8 cellular contexts compared by ENCODE assay signal in the genomic region with DNA sequence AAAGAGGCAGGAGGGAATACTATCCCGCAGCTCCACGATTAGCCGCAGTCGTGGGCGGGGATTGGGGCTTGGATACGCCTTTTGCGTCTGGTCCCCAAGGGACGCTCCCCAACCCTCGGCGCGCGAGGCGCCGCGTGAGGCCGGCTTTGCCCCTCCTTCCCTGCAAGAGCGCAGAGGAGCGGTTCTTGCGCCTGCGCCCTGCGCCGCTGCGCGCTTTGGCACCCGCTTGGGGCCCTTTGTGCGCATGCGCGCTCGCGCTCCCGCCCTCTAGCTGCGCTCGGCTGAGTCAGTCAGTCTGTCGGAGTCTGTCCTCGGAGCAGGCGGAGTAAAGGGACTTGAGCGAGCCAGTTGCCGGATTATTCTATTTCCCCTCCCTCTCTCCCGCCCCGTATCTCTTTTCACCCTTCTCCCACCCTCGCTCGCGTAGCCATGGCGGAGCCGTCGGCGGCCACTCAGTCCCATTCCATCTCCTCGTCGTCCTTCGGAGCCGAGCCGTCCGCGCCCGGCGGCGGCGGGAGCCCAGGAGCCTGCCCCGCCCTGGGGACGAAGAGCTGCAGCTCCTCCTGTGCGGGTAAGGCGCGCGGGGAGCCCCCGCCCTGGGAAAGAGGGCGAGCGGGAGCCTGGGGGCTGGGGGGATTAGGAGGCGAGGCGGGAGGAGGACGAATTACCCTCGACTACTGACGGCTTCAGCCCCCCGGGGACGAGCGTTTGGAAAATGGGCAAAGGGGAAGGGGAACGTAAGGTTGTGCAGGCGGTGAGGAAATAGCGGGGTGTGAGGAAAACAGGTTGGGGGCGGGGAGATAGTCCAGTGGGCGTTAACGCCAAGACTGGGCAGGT. TPM values are rescaled to one million over a fixed set of nuclear protein-coding genes. Genes with fewer than 3 reads are reported as not detected.
DNase-seq lines count a peak whose midpoint lies in the region; ATAC-seq and TF ChIP-seq lines count a peak whose summit lies in the region.

A gene with protein sequence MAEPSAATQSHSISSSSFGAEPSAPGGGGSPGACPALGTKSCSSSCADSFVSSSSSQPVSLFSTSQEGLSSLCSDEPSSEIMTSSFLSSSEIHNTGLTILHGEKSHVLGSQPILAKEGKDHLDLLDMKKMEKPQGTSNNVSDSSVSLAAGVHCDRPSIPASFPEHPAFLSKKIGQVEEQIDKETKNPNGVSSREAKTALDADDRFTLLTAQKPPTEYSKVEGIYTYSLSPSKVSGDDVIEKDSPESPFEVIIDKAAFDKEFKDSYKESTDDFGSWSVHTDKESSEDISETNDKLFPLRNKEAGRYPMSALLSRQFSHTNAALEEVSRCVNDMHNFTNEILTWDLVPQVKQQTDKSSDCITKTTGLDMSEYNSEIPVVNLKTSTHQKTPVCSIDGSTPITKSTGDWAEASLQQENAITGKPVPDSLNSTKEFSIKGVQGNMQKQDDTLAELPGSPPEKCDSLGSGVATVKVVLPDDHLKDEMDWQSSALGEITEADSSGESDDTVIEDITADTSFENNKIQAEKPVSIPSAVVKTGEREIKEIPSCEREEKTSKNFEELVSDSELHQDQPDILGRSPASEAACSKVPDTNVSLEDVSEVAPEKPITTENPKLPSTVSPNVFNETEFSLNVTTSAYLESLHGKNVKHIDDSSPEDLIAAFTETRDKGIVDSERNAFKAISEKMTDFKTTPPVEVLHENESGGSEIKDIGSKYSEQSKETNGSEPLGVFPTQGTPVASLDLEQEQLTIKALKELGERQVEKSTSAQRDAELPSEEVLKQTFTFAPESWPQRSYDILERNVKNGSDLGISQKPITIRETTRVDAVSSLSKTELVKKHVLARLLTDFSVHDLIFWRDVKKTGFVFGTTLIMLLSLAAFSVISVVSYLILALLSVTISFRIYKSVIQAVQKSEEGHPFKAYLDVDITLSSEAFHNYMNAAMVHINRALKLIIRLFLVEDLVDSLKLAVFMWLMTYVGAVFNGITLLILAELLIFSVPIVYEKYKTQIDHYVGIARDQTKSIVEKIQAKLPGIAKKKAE (plus strand): TSS at position 293 of the 837 bp plus-strand sequence. CDS start 137 bp downstream, at position 430.

- H3K27me3 Mint-ChIP-seq in chondrocyte (ENCODE audit: low read depth), result no peaks in the 10 kb centered on the region

- no peaks in the 10 kb centered on the region for H3K27me3 ChIP-seq in kidney epithelial cell (ENCODE audit: control insufficient read depth, insufficient read depth, low read length)

- H3K4me1 Mint-ChIP-seq in chondrocyte (ENCODE audit: low read depth), result peaks cover 33% of the 10 kb centered on the region

- DNase-seq in AML-193 (lab: John Stamatoyannopoulos, UW) (peak; percentile 94), NCI-H510A treated with DMSO at 0.1 percent for 48 hours (lab: John Stamatoyannopoulos, UW) (peak; percentile 97), chondrocyte (ENCODE audit: low spot score) (peak; percentile 98), kidney epithelial cell (ENCODE audit: low read depth) (peak; percentile 88)
- peak; percentile 96 to 97 for DNase-seq in activated CD4-positive, alpha-beta T cell treated with anti-CD3 and anti-CD28 coated beads for 24 hours (ENCODE audit: low read depth in 2 of 2)
- DNase-seq in stimulated activated CD4-positive, alpha-beta T cell treated with anti-CD3 and anti-CD28 coated beads, Interleukin-15, amount 100 ng/mL, for 48 hours (ENCODE audit: low read depth in 2 of 2), result peak; percentile 96

- H3K27ac Mint-ChIP-seq in chondrocyte (ENCODE audit: unreplicated experiment), result peak within 1 kb of the TSS; percentile 96

- TF ChIP-seq POLR2A in GM19193 (IDR thresholded peaks at IDR 0.05; ENCODE audit: extremely low read depth, insufficient read depth, insufficient read length), result peak; percentile 94

- TF ChIP-seq CTCF in chondrocyte (IDR thresholded peaks at IDR 0.05) (peak; percentile 19), kidney epithelial cell (IDR thresholded peaks at IDR 0.05; ENCODE audit: insufficient read depth, low read length, poor library complexity, severe bottlenecking) (no peak)

- ATAC-seq in HG03439 (IDR thresholded peaks at IDR 0.05; ENCODE audit: unreplicated experiment), result peak; percentile 89

- no peaks in the 10 kb centered on the region for H3K36me3 ChIP-seq in kidney epithelial cell (ENCODE audit: control insufficient read depth, insufficient read depth, low read length)

- peak within 1 kb of the TSS; percentile 80 for H3K4me3 ChIP-seq in kidney epithelial cell (ENCODE audit: low read depth, low read length)

- peak within 1 kb of the TSS; percentile 90 for H3K4me3 Mint-ChIP-seq in chondrocyte (ENCODE audit: unreplicated experiment)

- no peaks in the 10 kb centered on the region for H3K36me3 Mint-ChIP-seq in chondrocyte (ENCODE audit: low read depth)

- H3K9me3 Mint-ChIP-seq in chondrocyte (ENCODE audit: low read depth), result no peaks in the 10 kb centered on the region

RNA-seq across cellular contexts. Expression of the gene that starts here (rescaled TPM):
- total RNA-seq in chondrocyte (88.0 to 88.5 TPM (median 88.5 TPM) in 3 replicates), kidney epithelial cell (102 and 107 TPM in 2 replicates)

Comparison
In these comparisons a context has a peak if more than half of its experiments do, and no peak if none do; other contexts are left out.
1. Peak in every context shown above with its lines: DNase-seq, ATAC-seq and H3K4me3 ChIP-seq.